23 cellular contexts compared by ENCODE assay signal in the genomic region with DNA sequence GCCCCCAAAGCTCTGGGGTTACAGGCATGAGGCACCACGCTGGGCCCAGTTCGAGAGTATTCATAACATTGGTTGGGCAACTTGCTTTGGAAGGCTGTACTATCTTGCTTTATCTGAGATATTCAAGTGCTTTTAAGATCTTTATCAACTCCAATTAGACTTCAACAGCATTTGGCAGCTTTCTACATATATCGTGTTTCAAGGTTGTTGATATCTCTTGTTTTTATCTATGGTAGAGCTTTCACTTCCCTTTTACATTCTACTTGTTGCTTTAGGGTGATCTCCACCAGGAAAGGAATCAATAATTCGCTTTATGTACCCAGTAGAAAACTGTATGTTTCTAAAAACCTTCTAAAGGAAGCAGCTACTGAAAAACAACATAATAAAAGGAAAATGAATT.
A peak's percentile ranks its signal among the peaks of the same experiment; 100 is the strongest.
DNase-seq lines count a peak whose midpoint lies in the region; ATAC-seq and TF ChIP-seq lines count a peak whose summit lies in the region.
"Had no signal": no experiment of that assay in that cellular context is flagged by ENCODE, and none has a peak within 500 bp of the region (broad histone marks: within the 10 kb centered on the region; RNA-seq: fewer than 3 reads in every experiment).

No MANE protein-coding gene starts in this region.

- H3K79me2 ChIP-seq in Karpas-422 (ENCODE audit: low read length) = no peaks in the 10 kb centered on the region

- H4K20me1 ChIP-seq in Karpas-422 (ENCODE audit: insufficient read depth, low read depth, low read length) = no peaks in the 10 kb centered on the region

- no peak for TF ChIP-seq CTCF in coronary artery (IDR thresholded peaks at IDR 0.05)

- no peak overlapping the region for H3K4me2 ChIP-seq in Karpas-422 (ENCODE audit: low read depth, low read length, poor library complexity, severe bottlenecking)

- H3K4me3 ChIP-seq in Karpas-422 (ENCODE audit: low read length) = no peak overlapping the region
- no peak overlapping the region for H3K4me3 ChIP-seq in coronary artery
- H3K4me3 ChIP-seq: K562, ovary, sigmoid colon, SJCRH30, tibial nerve had no signal

- H2AFZ ChIP-seq in Karpas-422 (ENCODE audit: low read length) = peak overlapping the region; percentile 27; the same call in 1 of the 2 replicates

- H3K9ac ChIP-seq in Karpas-422 (ENCODE audit: low read length) = no peak overlapping the region

- peak; percentile 65 for DNase-seq in DMS79 treated with DMSO at 0.1 percent for 48 hours (lab: John Stamatoyannopoulos, UW)
- DNase-seq in Karpas-422 = no peak
- peak; percentile 72 for DNase-seq in NOMO-1 treated with DMSO at 0.1 percent for 48 hours (lab: John Stamatoyannopoulos, UW; ENCODE audit: unreplicated experiment)
- no peak for DNase-seq in coronary artery (ENCODE audit: low spot score)
- DNase-seq in HuH-7.5 (ENCODE audit: low spot score) = no peak
- no peak for DNase-seq in cerebellar nuclear complex (lab: John Stamatoyannopoulos, UW)
- DNase-seq in T1000 (lab: John Stamatoyannopoulos, UW) = no peak
- DNase-seq: activated naive CD8-positive, alpha-beta T cell treated with anti-CD3 and anti-CD28 coated beads, Interleukin-2, amount 10 ng/mL, durations not matched to agents 7 days and 5 days; CD4-positive, alpha-beta T cell; DND-41; hypothalamus; naive thymus-derived CD4-positive, alpha-beta T cell; NCI-H1694; NCI-H524; ovary; PC-3; sigmoid colon; SJCRH30; stimulated activated naive CD8-positive, alpha-beta T cell treated with anti-CD3 and anti-CD28 coated beads, Interleukin-15, Interleukin-2, amounts not matched to agents 100 U/mL and 50 U/mL, for 24 hours had no signal

- H3K27me3 ChIP-seq in Karpas-422 (ENCODE audit: low read length) = no peaks in the 10 kb centered on the region
- H3K27me3 ChIP-seq: ovary, sigmoid colon, SJCRH30, tibial nerve had no signal

- no peaks in the 10 kb centered on the region for H3K9me3 ChIP-seq in Karpas-422 (ENCODE audit: low read length)
- H3K9me3 ChIP-seq: ovary, sigmoid colon, SJCRH30, tibial nerve had no signal

- H3K36me3 ChIP-seq in Karpas-422 (ENCODE audit: insufficient read depth, low read length) = no peaks in the 10 kb centered on the region
- H3K36me3 ChIP-seq: ovary, sigmoid colon, SJCRH30, tibial nerve had no signal

- no peaks in the 10 kb centered on the region for H3K9me2 ChIP-seq in Karpas-422 (replicated peaks; ENCODE audit: insufficient read depth, low read length)

- peak; percentile 85 for ATAC-seq in GM18868 (IDR thresholded peaks at IDR 0.05; ENCODE audit: unreplicated experiment)
- ATAC-seq: activated CD4-positive, CD25-positive, alpha-beta regulatory T cell treated with anti-CD3 and anti-CD28 coated beads, Interleukin-2, amount 50 U/mL, for 24 hours; K562; naive thymus-derived CD4-positive, alpha-beta T cell; PC-3; stimulated activated naive CD8-positive, alpha-beta T cell treated with anti-CD3 and anti-CD28 coated beads, Interleukin-15, Interleukin-2, amounts not matched to agents 100 U/mL and 50 U/mL, for 24 hours had no signal

- H3K4me1 ChIP-seq in Karpas-422 (ENCODE audit: low read length) = peaks cover 26% of the 10 kb centered on the region
- H3K4me1 ChIP-seq: sigmoid colon, SJCRH30, tibial nerve had no signal

- H3K27ac ChIP-seq in Karpas-422 (ENCODE audit: low read length) (no peak overlapping the region), coronary artery (no peak overlapping the region)
- H3K27ac ChIP-seq: ovary, sigmoid colon, SJCRH30, tibial nerve had no signal

Comparison
In these comparisons a context has a peak if more than half of its experiments do, and no peak if none do; other contexts are left out.
1. DNase-seq: peak in DMS79 treated with DMSO at 0.1 percent for 48 hours (single experiment) and NOMO-1 treated with DMSO at 0.1 percent for 48 hours (single experiment); none in Karpas-422 (single experiment), coronary artery (single experiment), HuH-7.5 (single experiment), cerebellar nuclear complex (0 of 2) and T1000 (single experiment).